In genomic region chr9:94374176-94375056, GRCh38 we compare ENCODE assay signal across 8 cellular contexts. TPM values are rescaled to one million over a fixed set of nuclear protein-coding genes. Genes with fewer than 3 reads are reported as not detected.
DNase-seq lines count a peak whose midpoint lies in the region; ATAC-seq and FAIRE-seq lines count a peak whose summit lies in the region.
"Not testable (repeated sequence)": the region's sequence is repeated elsewhere in the genome, so short reads cannot be mapped to it uniquely, and the experiment has no call there.

No MANE protein-coding gene starts in this region.

- not testable (repeated sequence) for H3K4me1 ChIP-seq in naive thymus-derived CD4-positive, alpha-beta T cell (ENCODE audit: control insufficient read depth in 2 of 2, insufficient read depth in 2 of 2, low read length in 2 of 2)

- CTCF ChIA-PET in naive thymus-derived CD4-positive, alpha-beta T cell (lab: Charles Lee) = not testable (repeated sequence)

- intact Hi-C loops in naive thymus-derived CD4-positive, alpha-beta T cell (cut with micrococcal nuclease) = loop anchor here (2.0 to 10.0 kb wide), 2 partner anchors 208 to 210 kb away; no protein-coding TSS in a partner anchor

- H3K27ac Mint-ChIP-seq in naive thymus-derived CD4-positive, alpha-beta T cell = peak overlapping the region; percentile 85 to 95 (median 91)
- peak overlapping the region; percentile 90 for H3K27ac Mint-ChIP-seq in stimulated activated effector memory CD8-positive, alpha-beta T cell treated with anti-CD3 and anti-CD28 coated beads, Interleukin-12 subunit alpha, Interleukin-12 subunit beta, amount 100 ng/mL, for 72 hours

- peak overlapping the region; percentile 85 to 95 (median 92) for H3K4me3 Mint-ChIP-seq in naive thymus-derived CD4-positive, alpha-beta T cell
- H3K4me3 Mint-ChIP-seq in stimulated activated effector memory CD8-positive, alpha-beta T cell treated with anti-CD3 and anti-CD28 coated beads, Interleukin-12 subunit alpha, Interleukin-12 subunit beta, amount 100 ng/mL, for 72 hours = peak overlapping the region; percentile 79

- peak overlapping the region; percentile 42 for H3K4me3 ChIP-seq in naive thymus-derived CD4-positive, alpha-beta T cell (ENCODE audit: low read length)

- ATAC-seq in naive thymus-derived CD4-positive, alpha-beta T cell = peak; percentile 99
- peak; percentile 95 for ATAC-seq in stimulated activated effector memory CD8-positive, alpha-beta T cell treated with anti-CD3 and anti-CD28 coated beads, Interleukin-12 subunit alpha, Interleukin-12 subunit beta, amount 100 ng/mL, for 72 hours

- POLR2A ChIA-PET in naive thymus-derived CD4-positive, alpha-beta T cell (lab: Charles Lee) = not testable (repeated sequence)

- not testable (repeated sequence) for H3K9me3 Mint-ChIP-seq in naive thymus-derived CD4-positive, alpha-beta T cell; stimulated activated effector memory CD8-positive, alpha-beta T cell treated with anti-CD3 and anti-CD28 coated beads, Interleukin-12 subunit alpha, Interleukin-12 subunit beta, amount 100 ng/mL, for 72 hours

- peak; percentile 88 for DNase-seq in EL
- peak; percentile 15 for DNase-seq in GOT3 (lab: John Stamatoyannopoulos, UW)
- peak; percentile 88 to 89 for DNase-seq in Kasumi-1 (lab: John Stamatoyannopoulos, UW)
- DNase-seq in RCC 7860 (ENCODE audit: low spot score) = peak; percentile 75
- DNase-seq in activated T-helper 1 cell treated with Interleukin-2 at 50 U/mL for 16 hours (ENCODE audit: low read depth) = peak; percentile 81
- DNase-seq in fibroblast of gingiva (ENCODE audit: low read depth) = peak; percentile 86
- DNase-seq in naive thymus-derived CD4-positive, alpha-beta T cell = peak; percentile 75 to 91 (median 87)
- DNase-seq in stimulated activated effector memory CD8-positive, alpha-beta T cell treated with anti-CD3 and anti-CD28 coated beads, Interleukin-12 subunit alpha, Interleukin-12 subunit beta, amount 100 ng/mL, for 72 hours (ENCODE audit: low spot score in 2 of 2) = peak; percentile 73 to 94

- H3K36me3 ChIP-seq in naive thymus-derived CD4-positive, alpha-beta T cell (ENCODE audit: control insufficient read depth in 2 of 3, insufficient read depth in 3 of 3, low read length in 3 of 3) = not testable (repeated sequence)

- not testable (repeated sequence) for H3K27me3 Mint-ChIP-seq in naive thymus-derived CD4-positive, alpha-beta T cell

- not testable (repeated sequence) for H3K9me3 ChIP-seq in naive thymus-derived CD4-positive, alpha-beta T cell (ENCODE audit: control insufficient read depth in 2 of 3, low read length in 3 of 3)

- not testable (repeated sequence) for H3K36me3 Mint-ChIP-seq in naive thymus-derived CD4-positive, alpha-beta T cell; stimulated activated effector memory CD8-positive, alpha-beta T cell treated with anti-CD3 and anti-CD28 coated beads, Interleukin-12 subunit alpha, Interleukin-12 subunit beta, amount 100 ng/mL, for 72 hours

- not testable (repeated sequence) for H3K27me3 ChIP-seq in naive thymus-derived CD4-positive, alpha-beta T cell (ENCODE audit: control insufficient read depth in 2 of 2, insufficient read depth in 2 of 2, low read length in 2 of 2)

- FAIRE-seq in RCC 7860 (lab: Jason Lieb, UNC) = peak; percentile 90

- peaks cover 0 to 20% (median 9%) of the 10 kb centered on the region in 7 donors for H3K4me1 Mint-ChIP-seq in naive thymus-derived CD4-positive, alpha-beta T cell
- H3K4me1 Mint-ChIP-seq in stimulated activated effector memory CD8-positive, alpha-beta T cell treated with anti-CD3 and anti-CD28 coated beads, Interleukin-12 subunit alpha, Interleukin-12 subunit beta, amount 100 ng/mL, for 72 hours = not testable (repeated sequence)

- H3K27ac ChIP-seq in naive thymus-derived CD4-positive, alpha-beta T cell (ENCODE audit: low read depth, low read length) = peak overlapping the region; percentile 61

RNA-seq across cellular contexts. Expression of gene NUTM2F, which starts 46.0 kb away (rescaled TPM):
- not detected for total RNA-seq in naive thymus-derived CD4-positive, alpha-beta T cell
- not detected for polyA plus RNA-seq in naive thymus-derived CD4-positive, alpha-beta T cell

Comparison
In these comparisons a context has a peak if more than half of its experiments do, and no peak if none do; other contexts are left out.
1. Peak in every context shown above with its lines: DNase-seq, ATAC-seq, H3K4me3 ChIP-seq and H3K27ac ChIP-seq.
2. DNase-seq: peak in every context shown above with its lines; median percentile 88 in Kasumi-1; 88 in EL; 87 in naive thymus-derived CD4-positive, alpha-beta T cell; 86 in fibroblast of gingiva; 84 in stimulated activated effector memory CD8-positive, alpha-beta T cell treated with anti-CD3 and anti-CD28 coated beads, Interleukin-12 subunit alpha, Interleukin-12 subunit beta, amount 100 ng/mL, for 72 hours; 81 in activated T-helper 1 cell treated with Interleukin-2 at 50 U/mL for 16 hours; 75 in RCC 7860; 15 in GOT3.